ENCODE assay signal across 22 cellular contexts in genomic region chr6:169902070-169902469, GRCh38.
"Had no signal": no experiment of that assay in that cellular context is flagged by ENCODE, and none has a peak within 500 bp of the region (broad histone marks: within the 10 kb centered on the region; RNA-seq: fewer than 3 reads in every experiment).

No MANE protein-coding gene starts in this region.

- H3K4me1 Mint-ChIP-seq: IgD-negative memory B cell had no signal

- H3K9ac ChIP-seq: KMS-11 had no signal

- H3K27ac ChIP-seq: KMS-11, SJCRH30 had no signal

- H3K9me3 ChIP-seq: SJCRH30 had no signal

- H3K27me3 ChIP-seq: SJCRH30 had no signal

- H3K4me2 ChIP-seq: KMS-11 had no signal

- H3K4me3 ChIP-seq: K562, SJCRH30 had no signal

- H3K27ac Mint-ChIP-seq: IgD-negative memory B cell had no signal

- H3K4me1 ChIP-seq: SJCRH30 had no signal

- H3K4me3 Mint-ChIP-seq: IgD-negative memory B cell had no signal

- H3K36me3 ChIP-seq: SJCRH30 had no signal

- ATAC-seq: K562, SK-N-SH treated with all-trans-retinoic acid at 6 μM for 48 hours had no signal

- FAIRE-seq: K562, RCC 7860 had no signal

- H3K36me3 Mint-ChIP-seq: IgD-negative memory B cell had no signal

- DNase-seq: Kasumi-1, MM.1S, NCI-H1092 treated with DMSO at 0.1 percent for 48 hours, NCI-H1436, NCI-H187, NCI-H2029, NCI-H2081 treated with DMSO at 0.1 percent for 48 hours, NCI-H2171, NCI-H226, NCI-H446, NCI-H510A, NCI-H524 treated with DMSO at 0.1 percent for 48 hours, NCI-H69, NCI-H774, RPMI8226, SHP77, SJCRH30 had no signal
